1 cellular context compared by ENCODE assay signal in genomic region chr10:26274391-26274790, GRCh38.
TF ChIP-seq lines count a peak whose summit lies in the region.

No MANE protein-coding gene starts in this region.

TF ChIP-seq in GM23338, 12 proteins besides CTCF, POLR2A, EP300 and RAD21 (continued from another document):
- no peak for TF ChIP-seq ZNF462 (CRISPR knock-in tag; IDR thresholded peaks at IDR 0.05)
- no peak for TF ChIP-seq EZH2 (IDR thresholded peaks at IDR 0.05; ENCODE audit: low read depth, unreplicated experiment)
- no peak for TF ChIP-seq ZNF114 (CRISPR knock-in tag; IDR thresholded peaks at IDR 0.05)
- no peak for TF ChIP-seq EZH2phosphoT487 (IDR thresholded peaks at IDR 0.05; ENCODE audit: unreplicated experiment)
- no peak for TF ChIP-seq NANOG (IDR thresholded peaks at IDR 0.05; ENCODE audit: borderline replicate concordance)
- TF ChIP-seq STAT1 (IDR thresholded peaks at IDR 0.05; ENCODE audit: unreplicated experiment): no peak
- TF ChIP-seq REST (IDR thresholded peaks at IDR 0.05; ENCODE audit: unreplicated experiment): no peak
TF ChIP-seq in GM23338: peak in this region for 0.
